ENCODE assay signal across 18 cellular contexts in genomic region chr1:179840107-179840506, GRCh38. TPM values are rescaled to one million over a fixed set of nuclear protein-coding genes. Genes with fewer than 3 reads are reported as not detected.
DNase-seq lines count a peak whose midpoint lies in the region; ATAC-seq and TF ChIP-seq lines count a peak whose summit lies in the region.
"Had no signal": no experiment of that assay in that cellular context is flagged by ENCODE, and none has a peak within 500 bp of the region (broad histone marks: within the 10 kb centered on the region; RNA-seq: fewer than 3 reads in every experiment).

No MANE protein-coding gene starts in this region.

- H3K36me3 ChIP-seq in SK-N-MC (ENCODE audit: insufficient read depth, low read length) (peaks cover 19% of the 10 kb centered on the region), esophagus muscularis mucosa (peaks cover 4 to 50% (median 29%) of the 10 kb centered on the region in 4 donors), testis (ENCODE audit: low read depth, missing control alignments) (no peaks in the 10 kb centered on the region), upper lobe of right lung (peaks cover 23% of the 10 kb centered on the region)

- H3K27ac ChIP-seq in SK-N-MC (peak overlapping the region; percentile 90), esophagus muscularis mucosa (replicated peaks in 1 of 4) (no peak overlapping the region), testis (peak overlapping the region in 1 of 2 donors; percentile 62), upper lobe of right lung (no peak overlapping the region)
- H3K27ac ChIP-seq: 22Rv1, BLaER1 had no signal

- peak overlapping the region; percentile 15 for H3K9ac ChIP-seq in SK-N-MC (ENCODE audit: insufficient read length)
- H3K9ac ChIP-seq: BLaER1 had no signal

- H3K9me3 ChIP-seq in SK-N-MC (ENCODE audit: low read depth, low read length) (no peaks in the 10 kb centered on the region), esophagus muscularis mucosa (no peaks in the 10 kb centered on the region), testis (no peaks in the 10 kb centered on the region), upper lobe of right lung (no peaks in the 10 kb centered on the region)
- H3K9me3 ChIP-seq: Caco-2 had no signal

- H3K27me3 ChIP-seq in esophagus muscularis mucosa (no peaks in the 10 kb centered on the region), testis (no peaks in the 10 kb centered on the region), upper lobe of right lung (no peaks in the 10 kb centered on the region)
- H3K27me3 ChIP-seq: BLaER1 had no signal

- H3K4me1 ChIP-seq in esophagus muscularis mucosa (no peaks in the 10 kb centered on the region), testis (no peaks in the 10 kb centered on the region), upper lobe of right lung (no peaks in the 10 kb centered on the region)
- H3K4me1 ChIP-seq: BLaER1 had no signal

- TF ChIP-seq POLR2A in esophagus muscularis mucosa (IDR thresholded peaks at IDR 0.05; ENCODE audit: low read depth) (no peak), testis (IDR thresholded peaks at IDR 0.05) (no peak)

- WGBS in esophagus muscularis mucosa = 94% methylated on average over 3 of the region's 3 CpGs
- 62 to 69% methylated on average over 3 of the region's 3 CpGs for WGBS in testis, 2 donors

- TF ChIP-seq CTCF in esophagus muscularis mucosa (IDR thresholded peaks at IDR 0.05) (no peak), testis (IDR thresholded peaks at IDR 0.05) (no peak), upper lobe of right lung (IDR thresholded peaks at IDR 0.05) (no peak)

- DNase-seq in EH (ENCODE audit: low read depth) (peak; percentile 19), SK-N-MC (ENCODE audit: low read depth, low spot score) (peak; percentile 42), esophagus muscularis mucosa (ENCODE audit: extremely low spot score) (peak; percentile 17), testis (peak; percentile 56), upper lobe of right lung (no peak), cerebellum (ENCODE audit: low spot score) (no peak)
- no peak for DNase-seq in stimulated activated CD8-positive, alpha-beta memory T cell treated with anti-CD3 and anti-CD28 coated beads, Interleukin-4, amount 100 ng/mL, for 48 hours
- DNase-seq: AML-193; Caco-2; CD8-positive, alpha-beta memory T cell; DND-41; GF-D8; GOT3; H9 had no signal

- H3K4me3 ChIP-seq in SK-N-MC (peak overlapping the region; percentile 42; the same call in 1 of the 2 replicates), esophagus muscularis mucosa (no peak overlapping the region), testis (no peak overlapping the region), upper lobe of right lung (no peak overlapping the region)
- H3K4me3 ChIP-seq: BLaER1 had no signal

- no peak for TF ChIP-seq EP300 in esophagus muscularis mucosa (IDR thresholded peaks at IDR 0.05)

- ATAC-seq in upper lobe of right lung (no peak), GM19023 (IDR thresholded peaks at IDR 0.05; ENCODE audit: unreplicated experiment) (no peak)
- ATAC-seq: HepG2 had no signal

- intact Hi-C loops in esophagus muscularis mucosa (cut with DNase I) (no loop called here), testis (cut with DNase I; ENCODE audit: low total_unique reads) (no loop called here), upper lobe of right lung (cut with DNase I) (no loop called here)

RNA-seq across cellular contexts. Expression of gene TOR1AIP2, which starts 37.5 kb away (rescaled TPM):
- total RNA-seq in esophagus muscularis mucosa (10 to 100 TPM; 42.8 to 71.1 (median 47.0) TPM), testis (10 to 100 TPM; 71.5 to 90.4 TPM), upper lobe of right lung (88.5 TPM), cerebellum (58.3 TPM)
- polyA plus RNA-seq in testis (ENCODE audit: insufficient read depth, low read depth, low replicate concordance) = 25.9 TPM

RNA-seq across cellular contexts. Expression of gene TOR1AIP1, which starts 42.0 kb away (rescaled TPM):
- total RNA-seq in esophagus muscularis mucosa (100 to 1,000 TPM; 114 to 145 (median 126) TPM), testis (10 to 100 TPM; 62.7 to 63.7 TPM), upper lobe of right lung (68.8 TPM), cerebellum (19.1 TPM)
- polyA plus RNA-seq in testis (ENCODE audit: insufficient read depth, low read depth, low replicate concordance) = 72.3 TPM

Comparison
In these comparisons a context has a peak if more than half of its experiments do, and no peak if none do; other contexts are left out.
1. DNase-seq: peak in EH (single experiment), SK-N-MC (single experiment), esophagus muscularis mucosa (single experiment) and testis (single experiment); none in upper lobe of right lung (single experiment), stimulated activated CD8-positive, alpha-beta memory T cell treated with anti-CD3 and anti-CD28 coated beads, Interleukin-4, amount 100 ng/mL, for 48 hours (single experiment) and cerebellum (single experiment).